In genomic region chr2:136362676-136363390, GRCh38 we compare ENCODE assay signal across 10 cellular contexts.
DNase-seq lines count a peak whose midpoint lies in the region; ATAC-seq and TF ChIP-seq lines count a peak whose summit lies in the region.
"Had no signal": no experiment of that assay in that cellular context is flagged by ENCODE, and none has a peak within 500 bp of the region (broad histone marks: within the 10 kb centered on the region; RNA-seq: fewer than 3 reads in every experiment).

No MANE protein-coding gene starts in this region.

- H3K36me3 Mint-ChIP-seq in HFFc6 (ENCODE audit: low read depth): no peaks in the 10 kb centered on the region

- no peaks in the 10 kb centered on the region for H3K79me2 ChIP-seq in MM.1S (ENCODE audit: low read length)

- H3K4me1 ChIP-seq in MM.1S (ENCODE audit: low read length) (no peaks in the 10 kb centered on the region), adrenal gland (replicated peaks in 1 of 2) (peaks cover 0 to 11% of the 10 kb centered on the region in 2 donors), tibial artery (no peaks in the 10 kb centered on the region)

- peaks cover 19% of the 10 kb centered on the region for H3K9me3 Mint-ChIP-seq in HFFc6

- no peaks in the 10 kb centered on the region for H3F3A ChIP-seq in MM.1S (ENCODE audit: insufficient read depth, low read length)

- no peak for TF ChIP-seq POLR2A in adrenal gland (IDR thresholded peaks at IDR 0.05)

- TF ChIP-seq CTCF in MM.1S (IDR thresholded peaks at IDR 0.05; ENCODE audit: low read length): no peak
- no peak for TF ChIP-seq CTCF in adrenal gland (IDR thresholded peaks at IDR 0.05)
- TF ChIP-seq CTCF in tibial artery (IDR thresholded peaks at IDR 0.05): no peak
- TF ChIP-seq CTCF in HFFc6 (IDR thresholded peaks at IDR 0.05): no peak

- H3K9me3 ChIP-seq in MM.1S (replicated peaks; ENCODE audit: insufficient read depth, low read length) (no peaks in the 10 kb centered on the region), adrenal gland (replicated peaks in 1 of 3) (no peaks in the 10 kb centered on the region), tibial artery (no peaks in the 10 kb centered on the region)

- intact Hi-C loops in adrenal gland (cut with DNase I) (no loop called here), tibial artery (cut with DNase I; ENCODE audit: low total_unique reads) (no loop called here)

- peak; percentile 97 for ATAC-seq in HG02571 (IDR thresholded peaks at IDR 0.05; ENCODE audit: unreplicated experiment)
- ATAC-seq: left cardiac atrium had no signal

- H3K27me3 Mint-ChIP-seq in HFFc6 (ENCODE audit: insufficient read depth): peaks cover 2% of the 10 kb centered on the region; the same call in 1 of the 2 replicates

- H3K4me2 ChIP-seq in MM.1S (ENCODE audit: low read depth, low read length): no peak overlapping the region

- 89 to 97% (median 94%) methylated on average over 9 of the region's 9 CpGs for WGBS in adrenal gland, 4 donors

- H3K27ac ChIP-seq in MM.1S (ENCODE audit: low read length) (no peak overlapping the region), adrenal gland (no peak overlapping the region), tibial artery (no peak overlapping the region)

- H4K20me1 ChIP-seq in MM.1S (ENCODE audit: insufficient read depth, low read length): no peaks in the 10 kb centered on the region

- H3K27me3 ChIP-seq in MM.1S (replicated peaks; ENCODE audit: insufficient read depth, low read length) (no peaks in the 10 kb centered on the region), adrenal gland (no peaks in the 10 kb centered on the region), tibial artery (no peaks in the 10 kb centered on the region)

- no peaks in the 10 kb centered on the region for H3K4me1 Mint-ChIP-seq in HFFc6 (ENCODE audit: low read depth)

- peak; percentile 62 for DNase-seq in activated CD8-positive, alpha-beta memory T cell treated with anti-CD3 and anti-CD28 coated beads for 24 hours
- DNase-seq in activated CD8-positive, alpha-beta memory T cell treated with anti-CD3 and anti-CD28 coated beads, Interleukin-2, amount 50 U/mL, for 4 hours: no peak
- DNase-seq in MM.1S: peak; percentile 22
- peak; percentile 65 for DNase-seq in renal cortical epithelial cell (ENCODE audit: low read depth)
- DNase-seq in adrenal gland: no peak
- no peak for DNase-seq in tibial artery
- DNase-seq in HFFc6: no peak
- DNase-seq: left cardiac atrium, SHP77 treated with DMSO at 0.1 percent for 48 hours had no signal

- H2AFZ ChIP-seq in MM.1S (ENCODE audit: low read length): no peak overlapping the region

- H3K9me2 ChIP-seq in MM.1S (replicated peaks; ENCODE audit: insufficient read depth, low read length): no peaks in the 10 kb centered on the region

- no peaks in the 10 kb centered on the region for H3K36me3 ChIP-seq in MM.1S (replicated peaks; ENCODE audit: insufficient read depth, low read length)
- H3K36me3 ChIP-seq in adrenal gland (replicated peaks in 1 of 2): no peaks in the 10 kb centered on the region
- no peaks in the 10 kb centered on the region for H3K36me3 ChIP-seq in tibial artery

- H3K4me3 Mint-ChIP-seq in HFFc6: no peak overlapping the region

- H3K4me3 ChIP-seq in MM.1S (ENCODE audit: low read length) (no peak overlapping the region), adrenal gland (no peak overlapping the region), tibial artery (no peak overlapping the region)

- H3K27ac Mint-ChIP-seq in HFFc6: no peak overlapping the region

- H3K9ac ChIP-seq in MM.1S (ENCODE audit: low read length): no peak overlapping the region

Comparison
In these comparisons a context has a peak if more than half of its experiments do, and no peak if none do; other contexts are left out.
1. DNase-seq: peak in activated CD8-positive, alpha-beta memory T cell treated with anti-CD3 and anti-CD28 coated beads for 24 hours (single experiment), MM.1S (single experiment) and renal cortical epithelial cell (single experiment); none in activated CD8-positive, alpha-beta memory T cell treated with anti-CD3 and anti-CD28 coated beads, Interleukin-2, amount 50 U/mL, for 4 hours (single experiment), adrenal gland (0 of 7), tibial artery (0 of 2) and HFFc6 (single experiment).